ENCODE assay signal across 22 cellular contexts in genomic region chr3:128404276-128405062, GRCh38.
DNase-seq lines count a peak whose midpoint lies in the region; ATAC-seq and TF ChIP-seq lines count a peak whose summit lies in the region.
"Had no signal": no experiment of that assay in that cellular context is flagged by ENCODE, and none has a peak within 500 bp of the region (broad histone marks: within the 10 kb centered on the region; RNA-seq: fewer than 3 reads in every experiment).

No MANE protein-coding gene starts in this region.

- DNase-seq in DMS79 treated with DMSO at 0.1 percent for 48 hours (lab: John Stamatoyannopoulos, UW) (peak; percentile 21), NCI-H69 (lab: John Stamatoyannopoulos, UW) (peak; percentile 55), glutamatergic neuron (peak; percentile 51)
- DNase-seq: activated CD4-positive, alpha-beta T cell treated with anti-CD3 and anti-CD28 coated beads, Interleukin-2, amount 50 U/mL, for 4 hours; activated CD4-positive, CD25-positive, alpha-beta regulatory T cell; activated naive CD4-positive, alpha-beta T cell treated with anti-CD3 and anti-CD28 coated beads, Interleukin-2, amount 10 ng/mL, durations not matched to agents 7 days and 5 days; amniotic stem cell; central memory CD4-positive, alpha-beta T cell; NCI-H2029; nephron progenitor cell; stimulated activated CD4-positive, alpha-beta T cell treated with anti-CD3 and anti-CD28 coated beads, Interleukin-4, amount 100 ng/mL, for 4 hours; stimulated activated naive CD4-positive, alpha-beta T cell; T-helper 9 cell had no signal

- peak overlapping the region; percentile 20 for H3K4me3 Mint-ChIP-seq in glutamatergic neuron (ENCODE audit: unreplicated experiment)
- H3K4me3 Mint-ChIP-seq: activated naive CD4-positive, alpha-beta T cell treated with anti-CD3 and anti-CD28 coated beads, Interleukin-2, amount 10 ng/mL, durations not matched to agents 7 days and 5 days; activated T-helper 1 cell treated with anti-CD3 and anti-CD28 coated beads, Interleukin-12 subunit alpha, Interleukin-12 subunit beta, Interleukin-2, Interleukin-4 antibody, amounts not matched to agents 30 ng/mL and 10 ng/mL and 1 ng/mL, durations not matched to agents 14 hours and 24 hours and 36 hours; CD14-positive monocyte; GM23338; nephron progenitor cell had no signal

- H3K9ac ChIP-seq in BLaER1: no peak overlapping the region

- no peaks in the 10 kb centered on the region for H3K27me3 ChIP-seq in BLaER1

- ATAC-seq in HG03095 (IDR thresholded peaks at IDR 0.05; ENCODE audit: unreplicated experiment): no peak
- ATAC-seq in GM21447 (IDR thresholded peaks at IDR 0.05; ENCODE audit: unreplicated experiment): no peak
- ATAC-seq in HG02798 (IDR thresholded peaks at IDR 0.05; ENCODE audit: poor library complexity, unreplicated experiment): no peak
- ATAC-seq: GM23338, sciatic nerve had no signal

- peaks cover 46% of the 10 kb centered on the region for H3K4me1 ChIP-seq in BLaER1

- H4K20me1 ChIP-seq in BLaER1: peaks cover 29% of the 10 kb centered on the region

- H3K4me2 ChIP-seq in BLaER1: peak overlapping the region; percentile 63
- H3K4me2 ChIP-seq: GM23338 had no signal

- H3K9me3 ChIP-seq in BLaER1: no peaks in the 10 kb centered on the region

- H3K27ac ChIP-seq in BLaER1: 0 out of 2 replicates have a peak overlapping the region, but pooled peaks have one; percentile 38

- no peak for TF ChIP-seq CTCF in glutamatergic neuron (IDR thresholded peaks at IDR 0.05; ENCODE audit: partially characterized antibody, unreplicated experiment)

- H3K4me3 ChIP-seq in BLaER1: no peak overlapping the region
- H3K4me3 ChIP-seq: GM23338, lung had no signal

- H3K36me3 Mint-ChIP-seq in glutamatergic neuron (ENCODE audit: unreplicated experiment): no peaks in the 10 kb centered on the region
- H3K36me3 Mint-ChIP-seq: activated naive CD4-positive, alpha-beta T cell treated with anti-CD3 and anti-CD28 coated beads, Interleukin-2, amount 10 ng/mL, durations not matched to agents 7 days and 5 days had no signal

- no peaks in the 10 kb centered on the region for H3K36me3 ChIP-seq in BLaER1

- peaks cover 14% of the 10 kb centered on the region for H3K9me3 Mint-ChIP-seq in glutamatergic neuron (ENCODE audit: unreplicated experiment)
- H3K9me3 Mint-ChIP-seq: activated naive CD4-positive, alpha-beta T cell treated with anti-CD3 and anti-CD28 coated beads, Interleukin-2, amount 10 ng/mL, durations not matched to agents 7 days and 5 days; activated T-helper 1 cell treated with anti-CD3 and anti-CD28 coated beads, Interleukin-12 subunit alpha, Interleukin-12 subunit beta, Interleukin-2, Interleukin-4 antibody, amounts not matched to agents 30 ng/mL and 10 ng/mL and 1 ng/mL, durations not matched to agents 14 hours and 24 hours and 36 hours; CD14-positive monocyte; GM23338; nephron progenitor cell had no signal

- H3K27ac Mint-ChIP-seq in glutamatergic neuron (ENCODE audit: unreplicated experiment): no peak overlapping the region
- H3K27ac Mint-ChIP-seq: activated naive CD4-positive, alpha-beta T cell treated with anti-CD3 and anti-CD28 coated beads, Interleukin-2, amount 10 ng/mL, durations not matched to agents 7 days and 5 days; activated T-helper 1 cell treated with anti-CD3 and anti-CD28 coated beads, Interleukin-12 subunit alpha, Interleukin-12 subunit beta, Interleukin-2, Interleukin-4 antibody, amounts not matched to agents 30 ng/mL and 10 ng/mL and 1 ng/mL, durations not matched to agents 14 hours and 24 hours and 36 hours; GM23338; nephron progenitor cell had no signal

- peaks cover 9% of the 10 kb centered on the region for H3K27me3 Mint-ChIP-seq in glutamatergic neuron (ENCODE audit: unreplicated experiment)
- H3K27me3 Mint-ChIP-seq: activated naive CD4-positive, alpha-beta T cell treated with anti-CD3 and anti-CD28 coated beads, Interleukin-2, amount 10 ng/mL, durations not matched to agents 7 days and 5 days had no signal

- peaks cover 20% of the 10 kb centered on the region for H3K4me1 Mint-ChIP-seq in glutamatergic neuron (ENCODE audit: low read depth, unreplicated experiment)
- H3K4me1 Mint-ChIP-seq: activated naive CD4-positive, alpha-beta T cell treated with anti-CD3 and anti-CD28 coated beads, Interleukin-2, amount 10 ng/mL, durations not matched to agents 7 days and 5 days; CD14-positive monocyte had no signal
